ENCODE assay signal across 8 cellular contexts in the genomic region with DNA sequence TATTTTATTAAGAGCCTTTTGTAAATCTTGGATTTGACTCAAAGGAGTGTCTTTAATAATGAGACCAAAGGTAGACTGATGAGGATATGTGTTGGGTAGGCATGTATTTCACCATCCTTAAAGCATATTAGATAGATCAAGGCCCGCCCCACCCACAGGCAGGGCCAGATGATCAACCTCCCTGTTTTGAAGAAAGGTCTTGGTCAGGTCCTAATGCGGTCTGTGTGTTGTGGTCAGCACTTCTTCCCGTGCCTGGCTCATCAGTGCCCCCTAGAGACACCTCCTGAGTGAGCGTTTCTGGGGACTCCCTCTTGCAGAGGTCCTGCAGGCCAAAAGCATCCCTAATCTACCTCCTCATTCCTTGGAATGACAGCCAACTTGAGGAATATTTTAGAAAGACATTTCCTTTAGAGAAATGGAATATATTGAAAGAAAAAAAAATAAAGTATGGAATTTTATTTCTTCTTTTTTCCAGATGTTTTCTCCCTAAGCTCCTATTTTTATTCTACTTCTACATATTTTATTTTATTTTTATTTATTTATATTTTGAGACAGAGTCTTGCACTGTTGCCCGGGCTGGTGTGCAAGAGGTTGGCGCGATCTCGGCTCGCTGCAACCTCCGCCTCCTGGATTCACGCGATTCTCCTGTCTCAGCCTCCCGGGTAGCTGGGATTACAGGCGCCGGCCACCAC. TPM values are rescaled to one million over a fixed set of nuclear protein-coding genes. Genes with fewer than 3 reads are reported as not detected.
DNase-seq lines count a peak whose midpoint lies in the region; ATAC-seq lines count a peak whose summit lies in the region.

No MANE protein-coding gene starts in this region.

- no peak overlapping the region for H2AK5ac ChIP-seq in trophoblast cell (ENCODE audit: low read length)

- no peak overlapping the region for H2BK5ac ChIP-seq in trophoblast cell (ENCODE audit: low read depth, low read length, poor library complexity)

- no peaks in the 10 kb centered on the region for H3K9me3 ChIP-seq in trophoblast cell (ENCODE audit: insufficient read depth, low read depth, low read length)

- no peak overlapping the region for H3K23ac ChIP-seq in trophoblast cell (ENCODE audit: low read length)

- H3K9me3 Mint-ChIP-seq in activated T-helper 2 cell treated with anti-CD3 and anti-CD28 coated beads, Interferon-gamma antibody, Interleukin-2, Interleukin-4, amounts not matched to agents 10 μg/mL and 5 μg/mL and 100 μg/mL, durations not matched to agents 14 hours and 24 hours and 36 hours, result no peaks in the 10 kb centered on the region

- H3K27ac Mint-ChIP-seq in activated T-helper 2 cell treated with anti-CD3 and anti-CD28 coated beads, Interferon-gamma antibody, Interleukin-2, Interleukin-4, amounts not matched to agents 10 μg/mL and 5 μg/mL and 100 μg/mL, durations not matched to agents 14 hours and 24 hours and 36 hours, result no peak overlapping the region

- H4K8ac ChIP-seq in trophoblast cell (ENCODE audit: low read depth, low read length), result no peak overlapping the region

- no peak overlapping the region for H3K4ac ChIP-seq in trophoblast cell (ENCODE audit: low read depth, low read length)

- WGBS in trophoblast cell (ENCODE audit: extremely low coverage, insufficient coverage, insufficient read length), result no CpG with 5 or more reads among the region's 15 CpGs

- DNase-seq in DMS53 treated with DMSO at 0.1 percent for 48 hours (lab: John Stamatoyannopoulos, UW; ENCODE audit: unreplicated experiment) (peak; percentile 64), NCI-H748 treated with DMSO at 0.1 percent for 48 hours (lab: John Stamatoyannopoulos, UW) (peak; percentile 13), Right ventricle myocardium superior (peak; percentile 85), trophoblast cell (peak; percentile 53 to 79), GF-D8 (lab: John Stamatoyannopoulos, UW) (no peak)
- DNase-seq in activated T-helper 2 cell treated with anti-CD3 and anti-CD28 coated beads, Interferon-gamma antibody, Interleukin-2, Interleukin-4, amounts not matched to agents 10 μg/mL and 5 μg/mL and 100 μg/mL, durations not matched to agents 14 hours and 24 hours and 36 hours (ENCODE audit: low spot score), result peak; percentile 17

- H3K4me2 ChIP-seq in trophoblast cell (ENCODE audit: low read length), result no peak overlapping the region

- H3K79me2 ChIP-seq in trophoblast cell (ENCODE audit: control insufficient read depth, insufficient read depth, low read length, poor library complexity), result no peaks in the 10 kb centered on the region

- no peaks in the 10 kb centered on the region for H3K36me3 ChIP-seq in trophoblast cell (ENCODE audit: control insufficient read depth in 1 of 2, insufficient read depth in 2 of 2, low read length in 2 of 2)

- H3K27me3 ChIP-seq in trophoblast cell (ENCODE audit: insufficient read depth, low read length), result no peaks in the 10 kb centered on the region

- no peak overlapping the region for H3K9ac ChIP-seq in trophoblast cell (ENCODE audit: low read length)

- no peak overlapping the region for H4K12ac ChIP-seq in trophoblast cell (ENCODE audit: low read depth, low read length)

- no peak overlapping the region for H2BK120ac ChIP-seq in trophoblast cell (ENCODE audit: insufficient read depth, low read length, poor library complexity)

- no peaks in the 10 kb centered on the region for H3K36me3 Mint-ChIP-seq in activated T-helper 2 cell treated with anti-CD3 and anti-CD28 coated beads, Interferon-gamma antibody, Interleukin-2, Interleukin-4, amounts not matched to agents 10 μg/mL and 5 μg/mL and 100 μg/mL, durations not matched to agents 14 hours and 24 hours and 36 hours (ENCODE audit: low read depth)

- H3K4me3 Mint-ChIP-seq in activated T-helper 2 cell treated with anti-CD3 and anti-CD28 coated beads, Interferon-gamma antibody, Interleukin-2, Interleukin-4, amounts not matched to agents 10 μg/mL and 5 μg/mL and 100 μg/mL, durations not matched to agents 14 hours and 24 hours and 36 hours (ENCODE audit: low read depth), result no peak overlapping the region

- ATAC-seq in GM19455 (IDR thresholded peaks at IDR 0.05; ENCODE audit: unreplicated experiment) (peak; percentile 96), HG03439 (IDR thresholded peaks at IDR 0.05; ENCODE audit: unreplicated experiment) (peak; percentile 91), Right ventricle myocardium superior (ENCODE audit: poor library complexity) (peak; percentile 97)

- H3K4me1 ChIP-seq in trophoblast cell (ENCODE audit: control insufficient read depth in 1 of 2, insufficient read depth in 2 of 2, low read length in 2 of 2), result peaks cover 9% of the 10 kb centered on the region in 2 experiments

- no peak overlapping the region for H3K18ac ChIP-seq in trophoblast cell (ENCODE audit: low read length)

- peak overlapping the region; percentile 38 for H3K27ac ChIP-seq in trophoblast cell (ENCODE audit: low read depth, low read length)

- no peak overlapping the region for H2BK12ac ChIP-seq in trophoblast cell (ENCODE audit: low read length)

- H3K79me1 ChIP-seq in trophoblast cell (ENCODE audit: low read length), result peaks cover 2% of the 10 kb centered on the region

- H3K14ac ChIP-seq in trophoblast cell (ENCODE audit: low read length), result no peak overlapping the region

- no peaks in the 10 kb centered on the region for H3K4me1 Mint-ChIP-seq in activated T-helper 2 cell treated with anti-CD3 and anti-CD28 coated beads, Interferon-gamma antibody, Interleukin-2, Interleukin-4, amounts not matched to agents 10 μg/mL and 5 μg/mL and 100 μg/mL, durations not matched to agents 14 hours and 24 hours and 36 hours (ENCODE audit: low read depth)

- peaks cover 2% of the 10 kb centered on the region for H3K27me3 Mint-ChIP-seq in activated T-helper 2 cell treated with anti-CD3 and anti-CD28 coated beads, Interferon-gamma antibody, Interleukin-2, Interleukin-4, amounts not matched to agents 10 μg/mL and 5 μg/mL and 100 μg/mL, durations not matched to agents 14 hours and 24 hours and 36 hours (ENCODE audit: low read depth)

- no peak overlapping the region for H2AFZ ChIP-seq in trophoblast cell (ENCODE audit: insufficient read depth, low read length, poor library complexity)

- H3K4me3 ChIP-seq in trophoblast cell (ENCODE audit: low read depth, low read length), result no peak overlapping the region

- no peak overlapping the region for H4K91ac ChIP-seq in trophoblast cell (ENCODE audit: low read depth, low read length)

- intact Hi-C loops in activated T-helper 2 cell treated with anti-CD3 and anti-CD28 coated beads, Interferon-gamma antibody, Interleukin-2, Interleukin-4, amounts not matched to agents 10 μg/mL and 5 μg/mL and 100 μg/mL, durations not matched to agents 14 hours and 24 hours and 36 hours (cut with micrococcal nuclease), result loop anchor here (2.0 kb wide), 1 partner anchor 360 kb away; no protein-coding TSS in a partner anchor
- intact Hi-C loops in Right ventricle myocardium superior (cut with DNase I), result loop anchor here (5.0 kb wide), 1 partner anchor 123 kb away; no protein-coding TSS in a partner anchor

RNA-seq across cellular contexts. Expression of gene TM4SF4, which starts 6.0 kb away (rescaled TPM):
- total RNA-seq in activated T-helper 2 cell treated with anti-CD3 and anti-CD28 coated beads, Interferon-gamma antibody, Interleukin-2, Interleukin-4, amounts not matched to agents 10 μg/mL and 5 μg/mL and 100 μg/mL, durations not matched to agents 14 hours and 24 hours and 36 hours, result not detected in 2 replicates
- total RNA-seq in Right ventricle myocardium superior, result not detected
- not detected in 2 replicates for polyA plus RNA-seq in trophoblast cell (2013)
